Comparison of ENCODE assay signal across 9 cellular contexts in genomic region chr4:70996014-70996353, GRCh38. TPM values are rescaled to one million over a fixed set of nuclear protein-coding genes. Genes with fewer than 3 reads are reported as not detected.
DNase-seq lines count a peak whose midpoint lies in the region; ATAC-seq and TF ChIP-seq lines count a peak whose summit lies in the region.
"Had no signal": no experiment of that assay in that cellular context is flagged by ENCODE, and none has a peak within 500 bp of the region (broad histone marks: within the 10 kb centered on the region; RNA-seq: fewer than 3 reads in every experiment).

No MANE protein-coding gene starts in this region.

- no peak for ATAC-seq in HG03342 (IDR thresholded peaks at IDR 0.05; ENCODE audit: unreplicated experiment)

- no peaks in the 10 kb centered on the region for H3K9me3 Mint-ChIP-seq in activated naive CD4-positive, alpha-beta T cell treated with anti-CD3 and anti-CD28 coated beads, Interleukin-2, amount 50 U/mL, for 24 hours
- H3K9me3 Mint-ChIP-seq in nephron progenitor cell = peaks cover 49% of the 10 kb centered on the region

- H3K4me3 Mint-ChIP-seq in activated naive CD4-positive, alpha-beta T cell treated with anti-CD3 and anti-CD28 coated beads, Interleukin-2, amount 50 U/mL, for 24 hours = peak overlapping the region; percentile 94
- H3K4me3 Mint-ChIP-seq in nephron progenitor cell = peak overlapping the region; percentile 91

- H3K27ac ChIP-seq in DOHH2 (ENCODE audit: low read depth, low read length) (peak overlapping the region; percentile 97), Karpas-422 (ENCODE audit: low read length) (peak overlapping the region; percentile 96)
- H3K27ac ChIP-seq: brain microvascular endothelial cell had no signal

- in situ Hi-C loops in G401 (cut with HindIII; ENCODE audit: low sequenced_read_pairs) = no loop called here

- H3K79me2 ChIP-seq in DOHH2 (ENCODE audit: control insufficient read depth, low read length) = peaks cover 90% of the 10 kb centered on the region
- peaks cover 75% of the 10 kb centered on the region for H3K79me2 ChIP-seq in Karpas-422 (ENCODE audit: low read length)

- H4K20me1 ChIP-seq in DOHH2 (ENCODE audit: control insufficient read depth, insufficient read depth, low read depth, low read length) (peaks cover 12% of the 10 kb centered on the region), Karpas-422 (ENCODE audit: insufficient read depth, low read depth, low read length) (peaks cover 9% of the 10 kb centered on the region)

- H3K4me1 ChIP-seq in DOHH2 (ENCODE audit: control insufficient read depth, low read length) (peaks cover 54% of the 10 kb centered on the region), Karpas-422 (ENCODE audit: low read length) (peaks cover 57% of the 10 kb centered on the region)

- peaks cover 72% of the 10 kb centered on the region for H3K36me3 ChIP-seq in DOHH2 (ENCODE audit: control insufficient read depth, low read length)
- H3K36me3 ChIP-seq in Karpas-422 (ENCODE audit: insufficient read depth, low read length) = peaks cover 37% of the 10 kb centered on the region

- peak overlapping the region; percentile 91 for H3K27ac Mint-ChIP-seq in activated naive CD4-positive, alpha-beta T cell treated with anti-CD3 and anti-CD28 coated beads, Interleukin-2, amount 50 U/mL, for 24 hours
- no peak overlapping the region for H3K27ac Mint-ChIP-seq in nephron progenitor cell

- DNase-seq in Karpas-422 = peak; percentile 67
- DNase-seq in nephron progenitor cell = no peak
- no peak for DNase-seq in NCI-H1105 (lab: John Stamatoyannopoulos, UW)
- no peak for DNase-seq in GM10266 (ENCODE audit: extremely low spot score)
- no peak for DNase-seq in G401 (ENCODE audit: low spot score)
- DNase-seq: brain microvascular endothelial cell had no signal

- no peak overlapping the region for H2AFZ ChIP-seq in Karpas-422 (ENCODE audit: low read length)

- H3K9me3 ChIP-seq in DOHH2 (ENCODE audit: control insufficient read depth, insufficient read depth, low read length) (no peaks in the 10 kb centered on the region), Karpas-422 (ENCODE audit: low read length) (no peaks in the 10 kb centered on the region)

- H3K27me3 ChIP-seq in DOHH2 (ENCODE audit: control insufficient read depth, low read length) (no peaks in the 10 kb centered on the region), Karpas-422 (ENCODE audit: low read length) (no peaks in the 10 kb centered on the region)
- H3K27me3 ChIP-seq: brain microvascular endothelial cell had no signal

- peaks cover 23% of the 10 kb centered on the region for H3K36me3 Mint-ChIP-seq in activated naive CD4-positive, alpha-beta T cell treated with anti-CD3 and anti-CD28 coated beads, Interleukin-2, amount 50 U/mL, for 24 hours
- H3K36me3 Mint-ChIP-seq in nephron progenitor cell (ENCODE audit: low read depth) = peaks cover 71% of the 10 kb centered on the region

- TF ChIP-seq CTCF in DOHH2 (IDR thresholded peaks at IDR 0.05; ENCODE audit: low read depth, low read length, poor library complexity, severe bottlenecking) = no peak
- no peak for TF ChIP-seq CTCF in nephron progenitor cell (IDR thresholded peaks at IDR 0.05)
- no peak for TF ChIP-seq CTCF in GM10266 (IDR thresholded peaks at IDR 0.05; ENCODE audit: control insufficient read depth, insufficient read depth, low read depth, missing control alignments)

- H3K4me1 Mint-ChIP-seq in activated naive CD4-positive, alpha-beta T cell treated with anti-CD3 and anti-CD28 coated beads, Interleukin-2, amount 50 U/mL, for 24 hours = peaks cover 70% of the 10 kb centered on the region
- H3K4me1 Mint-ChIP-seq in nephron progenitor cell = peaks cover 49% of the 10 kb centered on the region

- H3K9me2 ChIP-seq in DOHH2 (replicated peaks; ENCODE audit: control insufficient read depth, low read length) (no peaks in the 10 kb centered on the region), Karpas-422 (replicated peaks; ENCODE audit: insufficient read depth, low read length) (no peaks in the 10 kb centered on the region)

- H3K4me3 ChIP-seq in DOHH2 (ENCODE audit: low read length) (peak overlapping the region; percentile 90), Karpas-422 (ENCODE audit: low read length) (peak overlapping the region; percentile 82)

- peaks cover 27% of the 10 kb centered on the region for H3F3A ChIP-seq in DOHH2 (ENCODE audit: control insufficient read depth, insufficient read depth)

- no peaks in the 10 kb centered on the region for H3K27me3 Mint-ChIP-seq in activated naive CD4-positive, alpha-beta T cell treated with anti-CD3 and anti-CD28 coated beads, Interleukin-2, amount 50 U/mL, for 24 hours
- no peaks in the 10 kb centered on the region for H3K27me3 Mint-ChIP-seq in nephron progenitor cell (ENCODE audit: low read depth, poor library complexity)

- peak overlapping the region; percentile 94 for H3K9ac ChIP-seq in Karpas-422 (ENCODE audit: low read length)

- H3K4me2 ChIP-seq in DOHH2 (ENCODE audit: low read length) = peak overlapping the region; percentile 65
- peak overlapping the region; percentile 85 for H3K4me2 ChIP-seq in Karpas-422 (ENCODE audit: low read depth, low read length, poor library complexity, severe bottlenecking)

RNA-seq across cellular contexts. Expression of gene DCK, which starts 2.5 kb away (rescaled TPM):
- total RNA-seq in Karpas-422 (2014; rRNA removed; shearing (Covaris generic); ENCODE audit: low replicate concordance) = 50.4 and 148 TPM in 2 replicates
- total RNA-seq in G401 (2014; rRNA removed; shearing (Covaris generic)) = 22.2 and 26.8 TPM in 2 replicates
